In genomic region chr1:15328785-15329480, GRCh38 we compare ENCODE assay signal across 9 cellular contexts.
DNase-seq lines count a peak whose midpoint lies in the region; ATAC-seq, FAIRE-seq and TF ChIP-seq lines count a peak whose summit lies in the region.
"Had no signal": no experiment of that assay in that cellular context is flagged by ENCODE, and none has a peak within 500 bp of the region (broad histone marks: within the 10 kb centered on the region; RNA-seq: fewer than 3 reads in every experiment).

No MANE protein-coding gene starts in this region.

- H3K4me1 ChIP-seq in liver (ENCODE audit: control insufficient read depth in 4 of 4, insufficient read depth in 4 of 4, low read length in 3 of 4) = peaks cover 0 to 12% (median 10%) of the 10 kb centered on the region in 4 donors
- peaks cover 0 to 1% of the 10 kb centered on the region in 2 donors for H3K4me1 ChIP-seq in aorta (ENCODE audit: control insufficient read depth in 1 of 2, insufficient read depth in 2 of 2, low read length in 2 of 2)
- H3K4me1 ChIP-seq in kidney (ENCODE audit: control insufficient read depth in 1 of 2, insufficient read depth in 1 of 2, low read depth in 1 of 2, low read length in 2 of 2) = peaks cover 0 to 2% of the 10 kb centered on the region in 2 donors

- no peak overlapping the region for H3K4me3 Mint-ChIP-seq in stimulated activated naive CD8-positive, alpha-beta T cell treated with anti-CD3 and anti-CD28 coated beads, Interleukin-15, amount 100 ng/mL, for 72 hours

- peak overlapping the region in 1 of 2 donors; percentile 26 for H3K4me3 ChIP-seq in cardiac fibroblast (replicated peaks in 1 of 2; ENCODE audit: low read depth in 2 of 2, low read length in 2 of 2)
- H3K4me3 ChIP-seq in liver (ENCODE audit: low read depth in 1 of 3, low read length in 3 of 3) = no peak overlapping the region
- H3K4me3 ChIP-seq in aorta (ENCODE audit: low read length in 2 of 2) = no peak overlapping the region
- no peak overlapping the region for H3K4me3 ChIP-seq in kidney (ENCODE audit: low read length in 2 of 2)

- H3K27ac ChIP-seq in liver (ENCODE audit: low read depth in 1 of 2, low read length in 2 of 2) (peak overlapping the region; percentile 33 to 47), aorta (ENCODE audit: low read depth in 1 of 2, low read length in 2 of 2) (no peak overlapping the region), kidney (ENCODE audit: low read depth in 2 of 2, low read length in 2 of 2) (no peak overlapping the region)

- TF ChIP-seq CTCF in cardiac fibroblast (IDR thresholded peaks at IDR 0.05; ENCODE audit: low read depth, low read length) = peak; percentile 55
- no peak for TF ChIP-seq CTCF in liver (IDR thresholded peaks at IDR 0.05; ENCODE audit: low read depth, low read length, missing input control)
- no peak for TF ChIP-seq CTCF in kidney (IDR thresholded peaks at IDR 0.05; ENCODE audit: borderline replicate concordance, extremely low read depth, insufficient read depth)

- peaks cover 19% of the 10 kb centered on the region for H3K27me3 Mint-ChIP-seq in stimulated activated naive CD8-positive, alpha-beta T cell treated with anti-CD3 and anti-CD28 coated beads, Interleukin-15, amount 100 ng/mL, for 72 hours

- TF ChIP-seq RAD21 in liver (IDR thresholded peaks at IDR 0.05) = peak in 1 of 2 donors; percentile 43

- DNase-seq in stimulated activated naive CD8-positive, alpha-beta T cell treated with anti-CD3 and anti-CD28 coated beads, Interleukin-15, Interleukin-2, amounts not matched to agents 100 U/mL and 50 U/mL, for 24 hours = no peak
- DNase-seq in stimulated activated naive CD8-positive, alpha-beta T cell treated with anti-CD3 and anti-CD28 coated beads, Interleukin-15, amount 100 ng/mL, for 72 hours = no peak
- peak; percentile 74 to 90 for DNase-seq in cardiac fibroblast (ENCODE audit: low read depth in 2 of 2)
- DNase-seq in aorta = peak; percentile 82 to 89
- DNase-seq in kidney = no peak
- no peak for DNase-seq in effector CD4-positive, alpha-beta T cell

- WGBS in liver = 37% methylated on average over 21 of the region's 21 CpGs
- WGBS in aorta, 2 donors = 12 to 17% methylated on average over 21 of the region's 21 CpGs

- no peak overlapping the region for H3K27ac Mint-ChIP-seq in stimulated activated naive CD8-positive, alpha-beta T cell treated with anti-CD3 and anti-CD28 coated beads, Interleukin-15, amount 100 ng/mL, for 72 hours

- H3K4me1 Mint-ChIP-seq in stimulated activated naive CD8-positive, alpha-beta T cell treated with anti-CD3 and anti-CD28 coated beads, Interleukin-15, amount 100 ng/mL, for 72 hours = no peaks in the 10 kb centered on the region

- intact Hi-C loops in aorta (cut with DNase I) = loop anchor here (10.0 kb wide), 1 partner anchor 196 kb away; the partner anchor contains the start of genes CASP9 (in 2 of the 2) and DNAJC16 (in 2 of the 2)
- intact Hi-C loops in kidney (cut with DNase I) = no loop called here

- no peak overlapping the region for H3K9ac ChIP-seq in liver (ENCODE audit: low read depth in 1 of 2, low read length in 2 of 2)
- H3K9ac ChIP-seq in kidney (ENCODE audit: low read length in 2 of 2) = no peak overlapping the region

- peak; percentile 33 for ATAC-seq in stimulated activated naive CD8-positive, alpha-beta T cell treated with anti-CD3 and anti-CD28 coated beads, Interleukin-15, Interleukin-2, amounts not matched to agents 100 U/mL and 50 U/mL, for 24 hours
- no peak for ATAC-seq in stimulated activated naive CD8-positive, alpha-beta T cell treated with anti-CD3 and anti-CD28 coated beads, Interleukin-15, amount 100 ng/mL, for 72 hours
- ATAC-seq in aorta (ENCODE audit: low FRiP score) (peak; percentile 74), HG03432 (IDR thresholded peaks at IDR 0.05; ENCODE audit: unreplicated experiment) (no peak)

- H3K9me3 ChIP-seq in liver (ENCODE audit: control insufficient read depth in 4 of 4, low read length in 3 of 4) (no peaks in the 10 kb centered on the region), aorta (ENCODE audit: control insufficient read depth, low read length) (no peaks in the 10 kb centered on the region), kidney (ENCODE audit: control insufficient read depth in 1 of 2, low read length in 2 of 2) (no peaks in the 10 kb centered on the region)

- H3K27me3 ChIP-seq in liver (ENCODE audit: control insufficient read depth in 4 of 4, insufficient read depth in 4 of 4, low read length in 3 of 4) (no peaks in the 10 kb centered on the region), aorta (ENCODE audit: control insufficient read depth in 1 of 2, insufficient read depth in 2 of 2, low read length in 1 of 2) (no peaks in the 10 kb centered on the region)

- no peaks in the 10 kb centered on the region for H3K9me3 Mint-ChIP-seq in stimulated activated naive CD8-positive, alpha-beta T cell treated with anti-CD3 and anti-CD28 coated beads, Interleukin-15, amount 100 ng/mL, for 72 hours

- H3K36me3 ChIP-seq in liver (ENCODE audit: control insufficient read depth in 4 of 4, insufficient read depth in 3 of 4, low read depth in 1 of 4, low read length in 3 of 4) = no peaks in the 10 kb centered on the region
- no peaks in the 10 kb centered on the region for H3K36me3 ChIP-seq in aorta (ENCODE audit: control insufficient read depth in 1 of 2, insufficient read depth in 2 of 2, low read length in 1 of 2)
- H3K36me3 ChIP-seq in kidney (ENCODE audit: control insufficient read depth in 1 of 2, insufficient read depth in 2 of 2, low read length in 2 of 2) = no peaks in the 10 kb centered on the region

- FAIRE-seq in kidney (lab: Jason Lieb, UNC) = no peak
- FAIRE-seq: keratinocyte had no signal

TF ChIP-seq in liver, 16 proteins besides CTCF, POLR2A, EP300 and RAD21:
- TF ChIP-seq HNF4A (conservative IDR thresholded peaks at IDR 0.05) = peak; percentile 24 to 27
- peak; percentile 38 for TF ChIP-seq YY1 (IDR thresholded peaks at IDR 0.05)
- TF ChIP-seq MAX (IDR thresholded peaks at IDR 0.05) = peak; percentile 28
- TF ChIP-seq, protein P1, sequence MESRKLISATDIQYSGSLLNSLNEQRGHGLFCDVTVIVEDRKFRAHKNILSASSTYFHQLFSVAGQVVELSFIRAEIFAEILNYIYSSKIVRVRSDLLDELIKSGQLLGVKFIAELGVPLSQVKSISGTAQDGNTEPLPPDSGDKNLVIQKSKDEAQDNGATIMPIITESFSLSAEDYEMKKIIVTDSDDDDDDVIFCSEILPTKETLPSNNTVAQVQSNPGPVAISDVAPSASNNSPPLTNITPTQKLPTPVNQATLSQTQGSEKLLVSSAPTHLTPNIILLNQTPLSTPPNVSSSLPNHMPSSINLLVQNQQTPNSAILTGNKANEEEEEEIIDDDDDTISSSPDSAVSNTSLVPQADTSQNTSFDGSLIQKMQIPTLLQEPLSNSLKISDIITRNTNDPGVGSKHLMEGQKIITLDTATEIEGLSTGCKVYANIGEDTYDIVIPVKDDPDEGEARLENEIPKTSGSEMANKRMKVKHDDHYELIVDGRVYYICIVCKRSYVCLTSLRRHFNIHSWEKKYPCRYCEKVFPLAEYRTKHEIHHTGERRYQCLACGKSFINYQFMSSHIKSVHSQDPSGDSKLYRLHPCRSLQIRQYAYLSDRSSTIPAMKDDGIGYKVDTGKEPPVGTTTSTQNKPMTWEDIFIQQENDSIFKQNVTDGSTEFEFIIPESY (IDR thresholded peaks at IDR 0.05) = no peak
- peak; percentile 35 for TF ChIP-seq NR2F2 (IDR thresholded peaks at IDR 0.05)
- TF ChIP-seq GABPA (IDR thresholded peaks at IDR 0.05 in 1 of 2, conservative IDR thresholded peaks at IDR 0.05 in 1 of 2) = no peak
- TF ChIP-seq FOXA1 (IDR thresholded peaks at IDR 0.05) = no peak
- TF ChIP-seq SP1 (IDR thresholded peaks at IDR 0.05) = peak; percentile 35
- TF ChIP-seq, protein P2, sequence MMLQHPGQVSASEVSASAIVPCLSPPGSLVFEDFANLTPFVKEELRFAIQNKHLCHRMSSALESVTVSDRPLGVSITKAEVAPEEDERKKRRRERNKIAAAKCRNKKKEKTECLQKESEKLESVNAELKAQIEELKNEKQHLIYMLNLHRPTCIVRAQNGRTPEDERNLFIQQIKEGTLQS (IDR thresholded peaks at IDR 0.05) = no peak
- TF ChIP-seq HNF4G (IDR thresholded peaks at IDR 0.05) = no peak
- TF ChIP-seq TAF1 (conservative IDR thresholded peaks at IDR 0.05) = no peak
- peak in 1 of 2 donors; percentile 52 for TF ChIP-seq RXRA (IDR thresholded peaks at IDR 0.05)
- TF ChIP-seq EGR1 (IDR thresholded peaks at IDR 0.05; ENCODE audit: low read depth in 2 of 2) = peak in 1 of 2 donors; percentile 57
- TF ChIP-seq JUND (IDR thresholded peaks at IDR 0.05) = peak; percentile 30 to 48
- no peak for TF ChIP-seq FOXA2 (IDR thresholded peaks at IDR 0.05)
- no peak for TF ChIP-seq REST (IDR thresholded peaks at IDR 0.05)
TF ChIP-seq in liver: peak in this region for 8.

Comparison
In these comparisons a context has a peak if more than half of its experiments do, and no peak if none do; other contexts are left out.
1. ATAC-seq: peak in stimulated activated naive CD8-positive, alpha-beta T cell treated with anti-CD3 and anti-CD28 coated beads, Interleukin-15, Interleukin-2, amounts not matched to agents 100 U/mL and 50 U/mL, for 24 hours (single experiment) and aorta (single experiment); none in stimulated activated naive CD8-positive, alpha-beta T cell treated with anti-CD3 and anti-CD28 coated beads, Interleukin-15, amount 100 ng/mL, for 72 hours (single experiment) and HG03432 (single experiment).
2. DNase-seq: peak in cardiac fibroblast (2 of 2) and aorta (2 of 2); none in stimulated activated naive CD8-positive, alpha-beta T cell treated with anti-CD3 and anti-CD28 coated beads, Interleukin-15, Interleukin-2, amounts not matched to agents 100 U/mL and 50 U/mL, for 24 hours (single experiment), stimulated activated naive CD8-positive, alpha-beta T cell treated with anti-CD3 and anti-CD28 coated beads, Interleukin-15, amount 100 ng/mL, for 72 hours (0 of 2), kidney (single experiment) and effector CD4-positive, alpha-beta T cell (single experiment).
3. H3K27ac ChIP-seq: peak in liver (2 of 2); none in aorta (0 of 2) and kidney (0 of 2).